In the genomic region with DNA sequence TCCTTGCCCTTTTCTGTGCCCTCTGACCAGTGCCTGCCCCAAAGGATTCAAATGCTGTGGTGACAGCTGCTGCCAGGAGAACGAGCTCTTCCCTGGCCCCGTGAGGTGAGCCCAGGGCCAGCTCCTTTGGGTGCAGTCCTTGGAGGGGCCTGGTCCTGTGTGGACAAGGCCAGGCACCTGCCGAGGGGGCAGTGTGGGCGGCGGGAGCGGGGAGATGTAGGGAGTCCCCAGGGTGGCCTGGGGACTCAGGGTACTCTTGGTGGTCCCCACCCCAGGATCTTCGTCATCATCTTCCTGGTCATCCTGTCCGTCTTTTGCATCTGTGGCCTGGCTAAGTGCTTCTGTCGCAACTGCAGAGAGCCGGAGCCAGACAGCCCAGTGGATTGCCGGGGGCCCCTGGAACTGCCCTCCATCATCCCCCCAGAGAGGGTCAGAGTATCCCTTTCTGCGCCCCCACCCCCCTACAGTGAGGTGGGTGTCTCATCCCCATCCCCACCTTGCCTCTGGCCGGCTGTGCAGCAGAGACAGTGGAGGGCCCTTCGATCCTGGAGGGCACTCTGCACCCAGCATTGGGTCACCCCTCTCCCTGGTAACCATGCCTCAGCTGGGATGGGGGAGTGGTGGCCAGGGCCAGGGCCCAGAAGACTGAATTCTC, we compare ENCODE assay signal across 24 cellular contexts. TPM values are rescaled to one million over a fixed set of nuclear protein-coding genes. Genes with fewer than 3 reads are reported as not detected.
DNase-seq lines count a peak whose midpoint lies in the region; ATAC-seq, FAIRE-seq and TF ChIP-seq lines count a peak whose summit lies in the region.
"Had no signal": no experiment of that assay in that cellular context is flagged by ENCODE, and none has a peak within 500 bp of the region (broad histone marks: within the 10 kb centered on the region; RNA-seq: fewer than 3 reads in every experiment).

No MANE protein-coding gene starts in this region.

- H3K4me1 ChIP-seq in PC-3 (ENCODE audit: insufficient read depth, low read length) (peaks cover 55% of the 10 kb centered on the region), smooth muscle cell (ENCODE audit: low read depth) (peaks cover 11% of the 10 kb centered on the region), small intestine (ENCODE audit: control insufficient read depth in 2 of 2, insufficient read depth in 1 of 2, low read depth in 1 of 2, low read length in 1 of 2) (peaks cover 0 to 18% of the 10 kb centered on the region in 2 donors)

- 92% methylated on average over 13 of the region's 14 CpGs for WGBS in smooth muscle cell (ENCODE audit: low lambda C conversion rate)
- WGBS in small intestine, 3 donors, result 80 to 88% (median 86%) methylated on average over 14 of the region's 14 CpGs

- POLR2A ChIA-PET in PC-3 (lab: Charles Lee; ENCODE audit: unreplicated experiment), result no interaction called here

- no TSS peak for BruUV-seq in PC-3 (replicated peaks; lab: Mats Ljungman, UMichigan)

- FAIRE-seq in RCC 7860 (lab: Jason Lieb, UNC), result no peak
- FAIRE-seq in small intestine (lab: Jason Lieb, UNC), result no peak
- FAIRE-seq: D721Med, G401.6, K562 had no signal

- no peak overlapping the region for H3K27ac ChIP-seq in PC-3 (ENCODE audit: low read length)
- H3K27ac ChIP-seq in epithelial cell of prostate, result peak overlapping the region; percentile 58
- no peak overlapping the region for H3K27ac ChIP-seq in smooth muscle cell (ENCODE audit: low read depth)
- H3K27ac ChIP-seq in small intestine (ENCODE audit: low read depth in 1 of 2, low read length in 1 of 2), result peak overlapping the region in 1 of 2 donors; percentile 24
- H3K27ac ChIP-seq: 22Rv1; BLaER1 treated with 17β-estradiol and CSF1 and Interleukin-3, amounts not matched to agents 10 nM and 100 nM had no signal

- H3K27ac Mint-ChIP-seq in stimulated activated memory B cell treated with anti-CD40 and anti-IgM and Interleukin-4, amounts not matched to agents 10 μg/mL and 1 μg/mL and 100 μg/mL, for 72 hours, result no peak overlapping the region
- H3K27ac Mint-ChIP-seq: CD8-positive, alpha-beta memory T cell; GM23338 had no signal

- H3K36me3 ChIP-seq in PC-3 (ENCODE audit: low read depth, low read length), result peaks cover 12% of the 10 kb centered on the region; the same call in 1 of the 2 replicates
- H3K36me3 ChIP-seq in smooth muscle cell (ENCODE audit: low read depth), result no peaks in the 10 kb centered on the region
- peaks cover 0 to 4% of the 10 kb centered on the region in 2 donors for H3K36me3 ChIP-seq in small intestine (ENCODE audit: control insufficient read depth in 2 of 2, insufficient read depth in 2 of 2, low read length in 2 of 2)

- H3K9me3 ChIP-seq in PC-3 (ENCODE audit: low read length) (no peaks in the 10 kb centered on the region), smooth muscle cell (replicated peaks; ENCODE audit: low read depth) (no peaks in the 10 kb centered on the region), small intestine (ENCODE audit: control insufficient read depth, low read depth) (no peaks in the 10 kb centered on the region)

- peaks cover 27% of the 10 kb centered on the region for H3K4me1 Mint-ChIP-seq in stimulated activated memory B cell treated with anti-CD40 and anti-IgM and Interleukin-4, amounts not matched to agents 10 μg/mL and 1 μg/mL and 100 μg/mL, for 72 hours

- TF ChIP-seq CTCF in PC-3 (conservative IDR thresholded peaks at IDR 0.05; ENCODE audit: low read depth, low read length) (no peak), smooth muscle cell (IDR thresholded peaks at IDR 0.05; ENCODE audit: borderline replicate concordance, insufficient read depth, poor library complexity, severe bottlenecking) (no peak)

- no peaks in the 10 kb centered on the region for H4K20me1 ChIP-seq in PC-3 (ENCODE audit: low read length)
- H4K20me1 ChIP-seq in smooth muscle cell (ENCODE audit: low read depth), result no peaks in the 10 kb centered on the region

- no peaks in the 10 kb centered on the region for H3K36me3 Mint-ChIP-seq in stimulated activated memory B cell treated with anti-CD40 and anti-IgM and Interleukin-4, amounts not matched to agents 10 μg/mL and 1 μg/mL and 100 μg/mL, for 72 hours

- H3K79me2 ChIP-seq in PC-3 (ENCODE audit: low read length), result peaks cover 8% of the 10 kb centered on the region; the same call in 1 of the 2 replicates
- H3K79me2 ChIP-seq in smooth muscle cell (ENCODE audit: low read depth), result peaks cover 1% of the 10 kb centered on the region

- H3K9me2 ChIP-seq in PC-3 (replicated peaks; ENCODE audit: low read length), result no peaks in the 10 kb centered on the region

- H3K4me3 ChIP-seq in PC-3 (ENCODE audit: low read length) (no peak overlapping the region), smooth muscle cell (no peak overlapping the region), small intestine (ENCODE audit: low read depth in 1 of 2, low read length in 2 of 2) (no peak overlapping the region)
- H3K4me3 ChIP-seq: BLaER1 treated with 17β-estradiol and CSF1 and Interleukin-3, amounts not matched to agents 10 nM and 100 nM; GM23338; K562; SK-N-MC had no signal

- no peak for ATAC-seq in PC-3
- ATAC-seq in stimulated activated memory B cell treated with anti-CD40 and anti-IgM and Interleukin-4, amounts not matched to agents 10 μg/mL and 1 μg/mL and 100 μg/mL, for 72 hours, result peak; percentile 44
- ATAC-seq: GM23338, K562, Right ventricle myocardium inferior had no signal

- intact Hi-C loops in PC-3 (cut with micrococcal nuclease), result no loop called here

- no peak overlapping the region for H3K9ac ChIP-seq in PC-3 (ENCODE audit: low read length)
- no peak overlapping the region for H3K9ac ChIP-seq in smooth muscle cell (ENCODE audit: low read depth)
- H3K9ac ChIP-seq: BLaER1 treated with 17β-estradiol and CSF1 and Interleukin-3, amounts not matched to agents 10 nM and 100 nM had no signal

- no peaks in the 10 kb centered on the region for H3K27me3 ChIP-seq in PC-3 (ENCODE audit: low read length)
- H3K27me3 ChIP-seq in smooth muscle cell (ENCODE audit: low read depth), result no peaks in the 10 kb centered on the region
- no peaks in the 10 kb centered on the region for H3K27me3 ChIP-seq in small intestine (ENCODE audit: control insufficient read depth in 2 of 2, insufficient read depth in 2 of 2, low read length in 2 of 2)

- H3F3A ChIP-seq in PC-3 (ENCODE audit: low read length, unreplicated experiment), result no peaks in the 10 kb centered on the region
- H3F3A ChIP-seq in smooth muscle cell (ENCODE audit: low read depth), result peaks cover 5% of the 10 kb centered on the region

- H3K4me2 ChIP-seq in PC-3 (ENCODE audit: low read length), result peak overlapping the region; percentile 46
- H3K4me2 ChIP-seq in smooth muscle cell, result no peak overlapping the region

- peaks cover 97% of the 10 kb centered on the region for H3K27me3 Mint-ChIP-seq in stimulated activated memory B cell treated with anti-CD40 and anti-IgM and Interleukin-4, amounts not matched to agents 10 μg/mL and 1 μg/mL and 100 μg/mL, for 72 hours

- H3K4me3 Mint-ChIP-seq in stimulated activated memory B cell treated with anti-CD40 and anti-IgM and Interleukin-4, amounts not matched to agents 10 μg/mL and 1 μg/mL and 100 μg/mL, for 72 hours, result no peak overlapping the region
- H3K4me3 Mint-ChIP-seq: CD8-positive, alpha-beta memory T cell; GM23338 had no signal

- DNase-seq in activated CD8-positive, alpha-beta memory T cell treated with anti-CD3 and anti-CD28 coated beads, Interleukin-2, amount 50 U/mL, for 4 hours, result peak; percentile 9
- DNase-seq in activated CD8-positive, alpha-beta memory T cell treated with anti-CD3 and anti-CD28 coated beads, Interleukin-2, amount 50 U/mL, for 48 hours, result no peak
- DNase-seq in PC-3 (no peak), epithelial cell of prostate (ENCODE audit: low read depth, low spot score) (no peak), smooth muscle cell (lab: John Stamatoyannopoulos, UW; ENCODE audit: unreplicated experiment) (no peak), RCC 7860 (ENCODE audit: low spot score) (no peak), small intestine (no peak)
- DNase-seq: CD8-positive, alpha-beta memory T cell; DND-41; MV-4-11; NCI-H1417 treated with DMSO at 0.1 percent for 48 hours; NCI-H1930; NCI-H2171; NCI-H446 treated with DMSO at 0.1 percent for 48 hours; NK-92 treated with Interleukin-12 subunit alpha and Interleukin-12 subunit beta, amount 100 ng/mL, for 24 hours had no signal

- peaks cover 6% of the 10 kb centered on the region for H3K9me3 Mint-ChIP-seq in stimulated activated memory B cell treated with anti-CD40 and anti-IgM and Interleukin-4, amounts not matched to agents 10 μg/mL and 1 μg/mL and 100 μg/mL, for 72 hours
- H3K9me3 Mint-ChIP-seq: CD8-positive, alpha-beta memory T cell had no signal

- no peak overlapping the region for H2AFZ ChIP-seq in PC-3 (ENCODE audit: low read length)
- H2AFZ ChIP-seq in smooth muscle cell (ENCODE audit: low read depth), result no peak overlapping the region
- H2AFZ ChIP-seq: GM23338 had no signal

- CTCF ChIA-PET in PC-3 (lab: Charles Lee), result interaction anchor here (0.9 kb wide), 1 partner anchor 109 kb away, joined by 3 read pairs; no protein-coding TSS in a partner anchor

RNA-seq across cellular contexts. Expression of a gene that starts 4.4 kb away (rescaled TPM):
- total RNA-seq in PC-3 (2014; rRNA removed) (5.6 and 6.9 TPM in 2 replicates), smooth muscle cell (1.9 and 7.4 TPM in 2 replicates)
- polyA plus RNA-seq in smooth muscle cell (4.8 and 14.4 TPM in 2 replicates), small intestine (10 to 100 TPM; 29.1 to 53.5 (median 39.1) TPM)
- total RNA-seq: CD8-positive, alpha-beta memory T cell; Right ventricle myocardium inferior had no signal
- polyA plus RNA-seq: CD8-positive, alpha-beta memory T cell had no signal
